8 cellular contexts compared by ENCODE assay signal in the genomic region with DNA sequence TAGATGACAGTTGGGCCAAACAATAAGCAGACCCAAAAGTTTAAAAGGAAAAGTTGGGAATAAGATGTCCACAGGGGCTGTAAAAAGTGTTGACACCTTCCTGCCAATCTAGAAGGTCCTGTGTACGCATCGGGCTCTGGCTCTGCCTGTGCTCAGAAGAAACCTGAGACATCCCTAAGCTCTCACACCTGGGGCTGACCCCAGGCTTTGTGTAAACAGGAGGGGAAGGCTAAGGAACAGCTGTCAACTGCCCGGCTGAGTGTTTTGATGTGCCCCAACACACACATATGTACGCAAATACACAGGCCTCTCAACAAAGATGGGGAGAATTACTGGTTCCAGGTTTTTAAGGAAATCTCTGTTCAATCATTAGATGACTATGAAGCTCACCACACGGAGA. TPM values are rescaled to one million over a fixed set of nuclear protein-coding genes. Genes with fewer than 3 reads are reported as not detected.
DNase-seq lines count a peak whose midpoint lies in the region; ATAC-seq and TF ChIP-seq lines count a peak whose summit lies in the region.

No MANE protein-coding gene starts in this region.

- peaks cover 19 to 30% (median 26%) of the 10 kb centered on the region in 3 donors for H3K4me1 ChIP-seq in skeletal muscle tissue (ENCODE audit: control insufficient read depth in 3 of 3, insufficient read depth in 3 of 3, low read length in 3 of 3)

- H3K4me1 Mint-ChIP-seq in brain = peaks cover 64% of the 10 kb centered on the region
- peaks cover 15% of the 10 kb centered on the region for H3K4me1 Mint-ChIP-seq in activated T-helper 1 cell treated with anti-CD3 and anti-CD28 coated beads, Interleukin-12 subunit alpha, Interleukin-12 subunit beta, Interleukin-2, Interleukin-4 antibody, amounts not matched to agents 30 ng/mL and 10 ng/mL and 1 ng/mL, durations not matched to agents 14 hours and 24 hours and 36 hours (ENCODE audit: low read depth)

- H3K4me3 ChIP-seq in H7 (ENCODE audit: insufficient read depth, low read depth, low read length) (no peak overlapping the region), skeletal muscle tissue (ENCODE audit: low read length in 3 of 3) (peak overlapping the region; percentile 12 to 17 (median 14))

- H3K36me3 ChIP-seq in H7 (replicated peaks; ENCODE audit: control insufficient read depth, insufficient read depth, low read length) (no peaks in the 10 kb centered on the region), skeletal muscle tissue (ENCODE audit: control insufficient read depth in 3 of 3, insufficient read depth in 3 of 3, low read length in 3 of 3) (no peaks in the 10 kb centered on the region)

- H3K27me3 ChIP-seq in H7 (ENCODE audit: control insufficient read depth, insufficient read depth, low read length) = no peaks in the 10 kb centered on the region
- H3K27me3 ChIP-seq in skeletal muscle tissue (ENCODE audit: control insufficient read depth in 3 of 3, insufficient read depth in 3 of 3, low read length in 3 of 3) = no peaks in the 10 kb centered on the region

- peak; percentile 60 for DNase-seq in H7
- DNase-seq in NCI-H187 treated with DMSO at 0.1 percent for 48 hours (lab: John Stamatoyannopoulos, UW) = peak; percentile 42
- DNase-seq in central memory CD4-positive, alpha-beta T cell = no peak
- DNase-seq in activated T-helper 1 cell treated with anti-CD3 and anti-CD28 coated beads, Interleukin-12 subunit alpha, Interleukin-12 subunit beta, Interleukin-2, Interleukin-4 antibody, amounts not matched to agents 30 ng/mL and 10 ng/mL and 1 ng/mL, durations not matched to agents 14 hours and 24 hours and 36 hours (ENCODE audit: low spot score) = no peak

- peaks cover 38% of the 10 kb centered on the region for H3K36me3 Mint-ChIP-seq in brain
- peaks cover 2% of the 10 kb centered on the region for H3K36me3 Mint-ChIP-seq in activated T-helper 1 cell treated with anti-CD3 and anti-CD28 coated beads, Interleukin-12 subunit alpha, Interleukin-12 subunit beta, Interleukin-2, Interleukin-4 antibody, amounts not matched to agents 30 ng/mL and 10 ng/mL and 1 ng/mL, durations not matched to agents 14 hours and 24 hours and 36 hours (ENCODE audit: low read depth)

- H3K27me3 Mint-ChIP-seq in brain = no peaks in the 10 kb centered on the region
- no peaks in the 10 kb centered on the region for H3K27me3 Mint-ChIP-seq in activated T-helper 1 cell treated with anti-CD3 and anti-CD28 coated beads, Interleukin-12 subunit alpha, Interleukin-12 subunit beta, Interleukin-2, Interleukin-4 antibody, amounts not matched to agents 30 ng/mL and 10 ng/mL and 1 ng/mL, durations not matched to agents 14 hours and 24 hours and 36 hours (ENCODE audit: insufficient read depth)

- intact Hi-C loops in activated T-helper 1 cell treated with anti-CD3 and anti-CD28 coated beads, Interleukin-12 subunit alpha, Interleukin-12 subunit beta, Interleukin-2, Interleukin-4 antibody, amounts not matched to agents 30 ng/mL and 10 ng/mL and 1 ng/mL, durations not matched to agents 14 hours and 24 hours and 36 hours (cut with micrococcal nuclease) = no loop called here

- peak overlapping the region in 4 of 5 experiments; percentile 16 to 86 (median 82) for H3K27ac Mint-ChIP-seq in brain
- no peak overlapping the region for H3K27ac Mint-ChIP-seq in activated T-helper 1 cell treated with anti-CD3 and anti-CD28 coated beads, Interleukin-12 subunit alpha, Interleukin-12 subunit beta, Interleukin-2, Interleukin-4 antibody, amounts not matched to agents 30 ng/mL and 10 ng/mL and 1 ng/mL, durations not matched to agents 14 hours and 24 hours and 36 hours

- no peaks in the 10 kb centered on the region for H3K9me3 ChIP-seq in skeletal muscle tissue (ENCODE audit: control insufficient read depth in 3 of 3, low read length in 3 of 3)

- peaks cover 20 to 40% (median 37%) of the 10 kb centered on the region in 5 experiments for H3K9me3 Mint-ChIP-seq in brain
- peaks cover under 1% of the 10 kb centered on the region for H3K9me3 Mint-ChIP-seq in activated T-helper 1 cell treated with anti-CD3 and anti-CD28 coated beads, Interleukin-12 subunit alpha, Interleukin-12 subunit beta, Interleukin-2, Interleukin-4 antibody, amounts not matched to agents 30 ng/mL and 10 ng/mL and 1 ng/mL, durations not matched to agents 14 hours and 24 hours and 36 hours

- ATAC-seq in HG02981 (IDR thresholded peaks at IDR 0.05; ENCODE audit: unreplicated experiment) (no peak), HG02973 (IDR thresholded peaks at IDR 0.05; ENCODE audit: unreplicated experiment) (no peak)

- TF ChIP-seq CTCF in brain (conservative IDR thresholded peaks at IDR 0.05) = no peak

- H3K4me3 Mint-ChIP-seq in brain = peak overlapping the region; percentile 28 to 76 (median 46)
- no peak overlapping the region for H3K4me3 Mint-ChIP-seq in activated T-helper 1 cell treated with anti-CD3 and anti-CD28 coated beads, Interleukin-12 subunit alpha, Interleukin-12 subunit beta, Interleukin-2, Interleukin-4 antibody, amounts not matched to agents 30 ng/mL and 10 ng/mL and 1 ng/mL, durations not matched to agents 14 hours and 24 hours and 36 hours

- H3K9ac ChIP-seq in skeletal muscle tissue (ENCODE audit: low read depth in 1 of 3, low read length in 3 of 3) = peak overlapping the region; percentile 52 to 60 (median 54)

- peak overlapping the region; percentile 75 for H3K27ac ChIP-seq in skeletal muscle tissue (ENCODE audit: low read depth, low read length)

RNA-seq across cellular contexts. Expression of gene TMEM131, which starts 59.5 kb away (rescaled TPM):
- total RNA-seq in H7 (2014; rRNA removed; shearing (Covaris generic)) = 7.4 and 10.0 TPM in 2 replicates
- polyA plus RNA-seq in brain (ENCODE audit: insufficient read depth, low read depth, low replicate concordance) = 19.1 TPM
- 32.9 TPM for total RNA-seq in skeletal muscle tissue
- total RNA-seq in activated T-helper 1 cell treated with anti-CD3 and anti-CD28 coated beads, Interleukin-12 subunit alpha, Interleukin-12 subunit beta, Interleukin-2, Interleukin-4 antibody, amounts not matched to agents 30 ng/mL and 10 ng/mL and 1 ng/mL, durations not matched to agents 14 hours and 24 hours and 36 hours = 36.5 and 38.4 TPM in 2 replicates

Comparison
In these comparisons a context has a peak if more than half of its experiments do, and no peak if none do; other contexts are left out.
1. DNase-seq: peak in H7 (single experiment) and NCI-H187 treated with DMSO at 0.1 percent for 48 hours (single experiment); none in central memory CD4-positive, alpha-beta T cell (single experiment) and activated T-helper 1 cell treated with anti-CD3 and anti-CD28 coated beads, Interleukin-12 subunit alpha, Interleukin-12 subunit beta, Interleukin-2, Interleukin-4 antibody, amounts not matched to agents 30 ng/mL and 10 ng/mL and 1 ng/mL, durations not matched to agents 14 hours and 24 hours and 36 hours (single experiment).